Comparison of ENCODE assay signal across 22 cellular contexts in genomic region chr10:125165584-125166340, GRCh38.
"Had no signal": no experiment of that assay in that cellular context is flagged by ENCODE, and none has a peak within 500 bp of the region (broad histone marks: within the 10 kb centered on the region; RNA-seq: fewer than 3 reads in every experiment).

No MANE protein-coding gene starts in this region.

- DNase-seq: caudate nucleus; cortex of kidney; effector memory CD4-positive, alpha-beta T cell; esophagus squamous epithelium; foreskin fibroblast; glutamatergic neuron; immature natural killer cell; left colon; natural killer cell; psoas muscle; retina; stimulated activated CD4-positive, alpha-beta T cell treated with anti-CD3 and anti-CD28 coated beads, Interleukin-2, amount 100 ng/mL, for 24 hours; stimulated activated CD4-positive, alpha-beta T cell treated with anti-CD3 and anti-CD28 coated beads, Interleukin-4, amount 100 ng/mL, for 4 hours; stimulated activated naive B cell treated with anti-CD40 and anti-IgM and Interleukin-4, amounts not matched to agents 10 μg/mL and 1 μg/mL and 100 μg/mL, for 72 hours; stimulated activated naive CD8-positive, alpha-beta T cell treated with anti-CD3 and anti-CD28 coated beads, Interleukin-15, amount 100 ng/mL, for 72 hours; substantia nigra; transverse colon had no signal

- H3K27ac Mint-ChIP-seq: mesothelial cell of epicardium; natural killer cell; stimulated activated naive B cell treated with anti-CD40 and anti-IgM and Interleukin-4, amounts not matched to agents 10 μg/mL and 1 μg/mL and 100 μg/mL, for 72 hours; stimulated activated naive CD8-positive, alpha-beta T cell treated with anti-CD3 and anti-CD28 coated beads, Interleukin-15, amount 100 ng/mL, for 72 hours had no signal

- H3K9me3 Mint-ChIP-seq: immature natural killer cell; mesothelial cell of epicardium; natural killer cell; stimulated activated naive B cell treated with anti-CD40 and anti-IgM and Interleukin-4, amounts not matched to agents 10 μg/mL and 1 μg/mL and 100 μg/mL, for 72 hours; stimulated activated naive CD8-positive, alpha-beta T cell treated with anti-CD3 and anti-CD28 coated beads, Interleukin-15, amount 100 ng/mL, for 72 hours had no signal

- H3K36me3 ChIP-seq: esophagus squamous epithelium, gastroesophageal sphincter, thoracic aorta, transverse colon had no signal

- H3K4me1 Mint-ChIP-seq: immature natural killer cell; stimulated activated naive CD8-positive, alpha-beta T cell treated with anti-CD3 and anti-CD28 coated beads, Interleukin-15, amount 100 ng/mL, for 72 hours had no signal

- H3K4me3 ChIP-seq: esophagus squamous epithelium, gastroesophageal sphincter, psoas muscle, skin epidermis, thoracic aorta, transverse colon had no signal

- H3K36me3 Mint-ChIP-seq: immature natural killer cell; mesothelial cell of epicardium; natural killer cell; stimulated activated naive B cell treated with anti-CD40 and anti-IgM and Interleukin-4, amounts not matched to agents 10 μg/mL and 1 μg/mL and 100 μg/mL, for 72 hours had no signal

- H3K4me3 Mint-ChIP-seq: immature natural killer cell; mesothelial cell of epicardium; natural killer cell; stimulated activated naive B cell treated with anti-CD40 and anti-IgM and Interleukin-4, amounts not matched to agents 10 μg/mL and 1 μg/mL and 100 μg/mL, for 72 hours; stimulated activated naive CD8-positive, alpha-beta T cell treated with anti-CD3 and anti-CD28 coated beads, Interleukin-15, amount 100 ng/mL, for 72 hours had no signal

- H3K27me3 ChIP-seq: gastroesophageal sphincter, transverse colon had no signal

- ATAC-seq: gastroesophageal sphincter; left colon; natural killer cell; psoas muscle; sciatic nerve; stimulated activated naive B cell treated with anti-CD40 and anti-IgM and Interleukin-4, amounts not matched to agents 10 μg/mL and 1 μg/mL and 100 μg/mL, for 72 hours; stimulated activated naive CD8-positive, alpha-beta T cell treated with anti-CD3 and anti-CD28 coated beads, Interleukin-15, amount 100 ng/mL, for 72 hours had no signal

- H3K27ac ChIP-seq: esophagus squamous epithelium, gastroesophageal sphincter, psoas muscle, skin epidermis, thoracic aorta, transverse colon had no signal

- H3K9me3 ChIP-seq: esophagus squamous epithelium, gastroesophageal sphincter, psoas muscle, thoracic aorta, transverse colon had no signal
